ENCODE assay signal across 1 cellular context in the genomic region with DNA sequence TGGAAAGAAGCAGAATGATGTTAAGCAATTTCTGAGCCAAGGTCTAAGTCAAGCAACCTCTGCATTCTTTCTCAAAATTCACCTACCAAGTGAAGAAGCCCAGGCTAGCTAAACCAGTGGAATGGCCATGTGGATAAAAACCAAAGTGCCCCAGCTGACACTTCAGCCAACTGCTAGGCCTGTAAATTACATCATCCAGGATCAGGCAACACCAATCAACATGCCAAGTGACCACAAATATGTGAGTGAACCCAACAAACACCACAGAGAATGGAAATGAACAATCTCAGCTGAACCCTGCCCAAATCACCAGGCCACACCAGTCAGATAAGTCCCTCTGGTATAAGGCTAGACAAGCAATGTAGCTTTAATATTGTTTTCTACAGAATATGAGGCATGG.
TF ChIP-seq lines count a peak whose summit lies in the region.

No MANE protein-coding gene starts in this region.

TF ChIP-seq in Ishikawa, 13 proteins besides CTCF, POLR2A, EP300 and RAD21 (continued from another document):
- TF ChIP-seq REST (IDR thresholded peaks at IDR 0.05; ENCODE audit: low read depth): no peak
